ENCODE assay signal across 8 cellular contexts in genomic region chr17:77322534-77323412, GRCh38.
A peak's percentile ranks its signal among the peaks of the same experiment; 100 is the strongest.
DNase-seq lines count a peak whose midpoint lies in the region; ATAC-seq, FAIRE-seq and TF ChIP-seq lines count a peak whose summit lies in the region.

No MANE protein-coding gene starts in this region.

- POLR2A ChIA-PET in HEK293 (lab: Yijun Ruan, JAX): interaction anchor here (0.6 to 1.4 kb wide), 6 partner anchors 9 to 142 kb away, joined by 3 to 5 read pairs (median 3); no protein-coding TSS in a partner anchor

- H3K36me3 ChIP-seq in BE2C: no peaks in the 10 kb centered on the region
- H3K36me3 ChIP-seq in HEK293 (ENCODE audit: control insufficient read depth in 2 of 2, insufficient read depth in 1 of 2, low read length in 2 of 2): peaks cover 0 to 3% of the 10 kb centered on the region in 2 experiments; a peak in 1 of 3 replicates
- no peaks in the 10 kb centered on the region for H3K36me3 ChIP-seq in pancreas

- H3K4me3 ChIP-seq in BE2C (ENCODE audit: low read depth, low read length) (peak overlapping the region; percentile 35), HEK293 (ENCODE audit: low read depth, low read length) (no peak overlapping the region), fibroblast of villous mesenchyme (ENCODE audit: low read depth, low read length) (peak overlapping the region; percentile 84), pancreas (no peak overlapping the region)

- no peak for FAIRE-seq in pancreas (lab: Jason Lieb, UNC)

- H3K27ac ChIP-seq in HEK293 (ENCODE audit: extremely low read depth, low read depth, low read length) (peak overlapping the region; percentile 54), pancreas (peak overlapping the region; percentile 37 to 85 (median 60))

- TF ChIP-seq CTCF in BE2C (IDR thresholded peaks at IDR 0.05; ENCODE audit: low read depth, low read length) (no peak), HEK293 (tag by site-specific recombination; IDR thresholded peaks at IDR 0.05) (no peak), fibroblast of villous mesenchyme (IDR thresholded peaks at IDR 0.05; ENCODE audit: insufficient read depth, low read depth, low read length) (no peak), pancreas (IDR thresholded peaks at IDR 0.05) (no peak)

- H3K27me3 ChIP-seq in BE2C (no peaks in the 10 kb centered on the region), pancreas (no peaks in the 10 kb centered on the region)

- 77 to 80% methylated on average over 30 to 31 of the region's 31 CpGs for WGBS in pancreas, 2 donors

- H3K4me1 ChIP-seq in BE2C: peaks cover 44% of the 10 kb centered on the region
- H3K4me1 ChIP-seq in HEK293 (ENCODE audit: control insufficient read depth, insufficient read depth, low read length): peaks cover 6% of the 10 kb centered on the region; the same call in 1 of the 2 replicates
- peaks cover 0 to 12% (median 0%) of the 10 kb centered on the region in 3 donors for H3K4me1 ChIP-seq in pancreas

- DNase-seq in BE2C: peak; percentile 97
- DNase-seq in SW480 (ENCODE audit: low spot score): peak; percentile 90
- peak; percentile 100 for DNase-seq in fibroblast of villous mesenchyme (ENCODE audit: low read depth)
- peak in 4 of 6 donors; percentile 41 to 66 (median 60) for DNase-seq in pancreas
- no peak for DNase-seq in stimulated activated CD4-positive, alpha-beta T cell treated with anti-CD3 and anti-CD28 coated beads, Interleukin-1b, Interleukin-23, amount 100 ng/mL, for 48 hours
- no peak for DNase-seq in T-helper 9 cell
- no peak for DNase-seq in NCI-H1105 treated with DMSO at 0.1 percent for 48 hours (lab: John Stamatoyannopoulos, UW)

- peak; percentile 45 to 69 (median 58) for ATAC-seq in pancreas

- CTCF ChIA-PET in HEK293 (lab: Yijun Ruan, JAX): interaction anchor here (0.7 to 1.7 kb wide), 5 partner anchors 9 to 172 kb away, joined by 4 to 5 read pairs (median 5); no protein-coding TSS in a partner anchor

- no peaks in the 10 kb centered on the region for H3K9me3 ChIP-seq in BE2C
- H3K9me3 ChIP-seq in HEK293 (ENCODE audit: control insufficient read depth, insufficient read depth, low read depth, low read length): no peaks in the 10 kb centered on the region
- no peaks in the 10 kb centered on the region for H3K9me3 ChIP-seq in pancreas

- intact Hi-C loops in pancreas (cut with DNase I): loop anchor here in 1 of 3 donors (10.0 kb wide), 1 partner anchor 172 kb away; no protein-coding TSS in a partner anchor

TF ChIP-seq in HEK293, 187 proteins besides CTCF, POLR2A, EP300 and RAD21:
- TF ChIP-seq ZNF311 (tag by site-specific recombination; IDR thresholded peaks at IDR 0.05; ENCODE audit: borderline replicate concordance): no peak
- 0 out of 2 replicates have a peak, but pooled peaks have one; percentile 21 for TF ChIP-seq ZNF366 (tag by site-specific recombination; conservative IDR thresholded peaks at IDR 0.05)
- TF ChIP-seq HIC1 (tag by site-specific recombination; IDR thresholded peaks at IDR 0.05): peak; percentile 66; the same call in 1 of the 2 replicates
- 0 out of 2 replicates have a peak, but pooled peaks have one; percentile 46 for TF ChIP-seq ZNF548 (tag by site-specific recombination; IDR thresholded peaks at IDR 0.05)
- TF ChIP-seq SP2 (tag by site-specific recombination; IDR thresholded peaks at IDR 0.05): peak; percentile 72
- peak; percentile 80 for TF ChIP-seq INSM2 (tag by site-specific recombination; IDR thresholded peaks at IDR 0.05)
- peak; percentile 89 for TF ChIP-seq ZNF600 (tag by site-specific recombination; IDR thresholded peaks at IDR 0.05)
- peak; percentile 69; the same call in 1 of the 2 replicates for TF ChIP-seq SP7 (tag by site-specific recombination; IDR thresholded peaks at IDR 0.05)
- TF ChIP-seq KLF17 (tag by site-specific recombination; IDR thresholded peaks at IDR 0.05): peak; percentile 94
- TF ChIP-seq GLIS2 (tag by site-specific recombination; IDR thresholded peaks at IDR 0.05): peak; percentile 77
- TF ChIP-seq ZNF629 (tag by site-specific recombination; IDR thresholded peaks at IDR 0.05): peak; percentile 55; the same call in 1 of the 2 replicates
- TF ChIP-seq ZEB2 (tag by site-specific recombination; IDR thresholded peaks at IDR 0.05): peak; percentile 59; the same call in 1 of the 2 replicates
- TF ChIP-seq ZIC2 (tag by site-specific recombination; IDR thresholded peaks at IDR 0.05): peak; percentile 83
- TF ChIP-seq GLIS1 (tag by site-specific recombination; IDR thresholded peaks at IDR 0.05): peak; percentile 53
- no peak for TF ChIP-seq ZNF433 (tag by site-specific recombination; IDR thresholded peaks at IDR 0.05; ENCODE audit: low read depth)
- peak; percentile 44 for TF ChIP-seq KLF1 (tag by site-specific recombination; IDR thresholded peaks at IDR 0.05)
- TF ChIP-seq, protein P1, sequence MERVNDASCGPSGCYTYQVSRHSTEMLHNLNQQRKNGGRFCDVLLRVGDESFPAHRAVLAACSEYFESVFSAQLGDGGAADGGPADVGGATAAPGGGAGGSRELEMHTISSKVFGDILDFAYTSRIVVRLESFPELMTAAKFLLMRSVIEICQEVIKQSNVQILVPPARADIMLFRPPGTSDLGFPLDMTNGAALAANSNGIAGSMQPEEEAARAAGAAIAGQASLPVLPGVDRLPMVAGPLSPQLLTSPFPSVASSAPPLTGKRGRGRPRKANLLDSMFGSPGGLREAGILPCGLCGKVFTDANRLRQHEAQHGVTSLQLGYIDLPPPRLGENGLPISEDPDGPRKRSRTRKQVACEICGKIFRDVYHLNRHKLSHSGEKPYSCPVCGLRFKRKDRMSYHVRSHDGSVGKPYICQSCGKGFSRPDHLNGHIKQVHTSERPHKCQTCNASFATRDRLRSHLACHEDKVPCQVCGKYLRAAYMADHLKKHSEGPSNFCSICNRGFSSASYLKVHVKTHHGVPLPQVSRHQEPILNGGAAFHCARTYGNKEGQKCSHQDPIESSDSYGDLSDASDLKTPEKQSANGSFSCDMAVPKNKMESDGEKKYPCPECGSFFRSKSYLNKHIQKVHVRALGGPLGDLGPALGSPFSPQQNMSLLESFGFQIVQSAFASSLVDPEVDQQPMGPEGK (tag by site-specific recombination; IDR thresholded peaks at IDR 0.05): peak; percentile 94
- peak; percentile 46; the same call in 1 of the 2 replicates for TF ChIP-seq SP3 (tag by site-specific recombination; IDR thresholded peaks at IDR 0.05)
- no peak for TF ChIP-seq KLF8 (tag by site-specific recombination; IDR thresholded peaks at IDR 0.05)
- TF ChIP-seq BCL11B (tag by site-specific recombination; IDR thresholded peaks at IDR 0.05; ENCODE audit: low read depth): no peak
TF ChIP-seq in HEK293: peak in this region for 16.

Comparison
In these comparisons a context has a peak if more than half of its experiments do, and no peak if none do; other contexts are left out.
1. DNase-seq: peak in BE2C (single experiment), SW480 (single experiment), fibroblast of villous mesenchyme (single experiment) and pancreas (4 of 6); none in stimulated activated CD4-positive, alpha-beta T cell treated with anti-CD3 and anti-CD28 coated beads, Interleukin-1b, Interleukin-23, amount 100 ng/mL, for 48 hours (single experiment), T-helper 9 cell (single experiment) and NCI-H1105 treated with DMSO at 0.1 percent for 48 hours (single experiment).
2. H3K4me3 ChIP-seq: peak in BE2C (single experiment) and fibroblast of villous mesenchyme (single experiment); none in HEK293 (single experiment) and pancreas (0 of 4).